Comparison of ENCODE assay signal across 15 cellular contexts in genomic region chr10:3876563-3876962, GRCh38.
A peak's percentile ranks its signal among the peaks of the same experiment; 100 is the strongest.
DNase-seq lines count a peak whose midpoint lies in the region; ATAC-seq and TF ChIP-seq lines count a peak whose summit lies in the region.
"Had no signal": no experiment of that assay in that cellular context is flagged by ENCODE, and none has a peak within 500 bp of the region (broad histone marks: within the 10 kb centered on the region; RNA-seq: fewer than 3 reads in every experiment).

No MANE protein-coding gene starts in this region.

- TF ChIP-seq EP300 in stomach (IDR thresholded peaks at IDR 0.05) = no peak

- CTCF ChIA-PET in activated naive CD4-positive, alpha-beta T cell treated with anti-CD3 and anti-CD28 coated beads for 36 hours (lab: Charles Lee) = interaction anchor here (0.6 to 0.9 kb wide), 5 partner anchors 16 to 71 kb away, joined by 3 to 4 read pairs (median 3); no protein-coding TSS in a partner anchor
- CTCF ChIA-PET in activated CD4-positive, alpha-beta memory T cell treated with anti-CD3 and anti-CD28 coated beads for 36 hours (lab: Charles Lee) = interaction anchor here (0.9 to 1.3 kb wide), 2 partner anchors 30 to 93 kb away, joined by 3 read pairs; no protein-coding TSS in a partner anchor

- H3K4me3 ChIP-seq in thyroid gland (replicated peaks in 1 of 3) = no peak overlapping the region
- H3K4me3 ChIP-seq in stomach = no peak overlapping the region
- H3K4me3 ChIP-seq: smooth muscle cell had no signal

- H3K4me1 Mint-ChIP-seq in activated naive CD4-positive, alpha-beta T cell treated with anti-CD3 and anti-CD28 coated beads for 36 hours (ENCODE audit: low read depth) = peaks cover 47% of the 10 kb centered on the region
- peaks cover 74% of the 10 kb centered on the region for H3K4me1 Mint-ChIP-seq in activated CD4-positive, alpha-beta memory T cell treated with anti-CD3 and anti-CD28 coated beads for 36 hours (ENCODE audit: low read depth)

- H3K27me3 Mint-ChIP-seq in activated naive CD4-positive, alpha-beta T cell treated with anti-CD3 and anti-CD28 coated beads for 36 hours (ENCODE audit: low read depth) = no peaks in the 10 kb centered on the region
- no peaks in the 10 kb centered on the region for H3K27me3 Mint-ChIP-seq in activated CD4-positive, alpha-beta memory T cell treated with anti-CD3 and anti-CD28 coated beads for 36 hours

- H3K27ac Mint-ChIP-seq in activated naive CD4-positive, alpha-beta T cell treated with anti-CD3 and anti-CD28 coated beads for 36 hours = peak overlapping the region; percentile 1
- peak overlapping the region; percentile 62 for H3K27ac Mint-ChIP-seq in activated CD4-positive, alpha-beta memory T cell treated with anti-CD3 and anti-CD28 coated beads for 36 hours

- TF ChIP-seq POLR2A in thyroid gland (IDR thresholded peaks at IDR 0.05) (no peak), stomach (IDR thresholded peaks at IDR 0.05) (no peak)

- H3K9me3 Mint-ChIP-seq in activated naive CD4-positive, alpha-beta T cell treated with anti-CD3 and anti-CD28 coated beads for 36 hours = no peaks in the 10 kb centered on the region
- H3K9me3 Mint-ChIP-seq in activated CD4-positive, alpha-beta memory T cell treated with anti-CD3 and anti-CD28 coated beads for 36 hours = no peaks in the 10 kb centered on the region

- TF ChIP-seq CTCF in thyroid gland (IDR thresholded peaks at IDR 0.05) (no peak), stomach (IDR thresholded peaks at IDR 0.05) (no peak)

- intact Hi-C loops in activated naive CD4-positive, alpha-beta T cell treated with anti-CD3 and anti-CD28 coated beads for 36 hours (cut with micrococcal nuclease) = no loop called here
- intact Hi-C loops in activated CD4-positive, alpha-beta memory T cell treated with anti-CD3 and anti-CD28 coated beads for 36 hours (cut with micrococcal nuclease) = loop anchor here (5.0 kb wide), 1 partner anchor 191 kb away; no protein-coding TSS in a partner anchor
- intact Hi-C loops in left colon (cut with DNase I, micrococcal nuclease) (no loop called here), thyroid gland (cut with DNase I) (no loop called here), stomach (cut with DNase I; ENCODE audit: low total_unique reads) (no loop called here)

- H3K27ac ChIP-seq in thyroid gland (peak overlapping the region in 2 of 3 donors; percentile 62 to 71), stomach (peak overlapping the region in 1 of 5 donors; percentile 74)

- WGBS in thyroid gland, 2 donors = 72 to 88% methylated on average over 7 of the region's 7 CpGs
- 75 to 81% (median 79%) methylated on average over 7 of the region's 7 CpGs for WGBS in stomach, 5 donors

- H3K4me1 ChIP-seq in thyroid gland = peaks cover 10 to 20% of the 10 kb centered on the region in 2 donors
- H3K4me1 ChIP-seq in stomach = peaks cover 0 to 37% (median 9%) of the 10 kb centered on the region in 4 donors

- POLR2A ChIA-PET in activated CD4-positive, alpha-beta memory T cell treated with anti-CD3 and anti-CD28 coated beads for 36 hours (lab: Charles Lee) = interaction anchor here (1.6 to 6.8 kb wide), 6 partner anchors 11 to 93 kb away, joined by 4 to 87 read pairs (median 30); partner anchors contain the start of gene KLF6

- H3K36me3 ChIP-seq in thyroid gland (no peaks in the 10 kb centered on the region), stomach (no peaks in the 10 kb centered on the region)
- H3K36me3 ChIP-seq: heart left ventricle had no signal

- H3K27me3 ChIP-seq in thyroid gland = no peaks in the 10 kb centered on the region
- H3K27me3 ChIP-seq in stomach = no peaks in the 10 kb centered on the region
- H3K27me3 ChIP-seq: heart left ventricle had no signal

- ATAC-seq in left colon = peak; percentile 49
- no peak for ATAC-seq in GM19397 (IDR thresholded peaks at IDR 0.05; ENCODE audit: unreplicated experiment)
- ATAC-seq: left cardiac atrium had no signal

- H3K4me3 Mint-ChIP-seq in activated naive CD4-positive, alpha-beta T cell treated with anti-CD3 and anti-CD28 coated beads for 36 hours = no peak overlapping the region
- H3K4me3 Mint-ChIP-seq in activated CD4-positive, alpha-beta memory T cell treated with anti-CD3 and anti-CD28 coated beads for 36 hours = no peak overlapping the region

- H3K9me3 ChIP-seq in thyroid gland (no peaks in the 10 kb centered on the region), stomach (no peaks in the 10 kb centered on the region)
- H3K9me3 ChIP-seq: heart left ventricle had no signal

- DNase-seq in activated naive CD4-positive, alpha-beta T cell treated with anti-CD3 and anti-CD28 coated beads for 36 hours = no peak
- DNase-seq in activated naive CD4-positive, alpha-beta T cell treated with anti-CD3 and anti-CD28 coated beads, Interleukin-2, amount 50 U/mL, for 16 hours = no peak
- no peak for DNase-seq in activated CD4-positive, alpha-beta memory T cell treated with anti-CD3 and anti-CD28 coated beads for 36 hours
- DNase-seq in left colon (no peak), thyroid gland (no peak), stomach (no peak), HCEC 1CT (no peak)
- DNase-seq: activated naive CD4-positive, alpha-beta T cell treated with Interleukin-2 at 50 U/mL for 16 hours; DMS79 treated with DMSO at 0.1 percent for 48 hours; heart left ventricle; left cardiac atrium; NCI-H1436; NCI-H510A treated with DMSO at 0.1 percent for 48 hours had no signal

- H3K36me3 Mint-ChIP-seq in activated naive CD4-positive, alpha-beta T cell treated with anti-CD3 and anti-CD28 coated beads for 36 hours (ENCODE audit: low read depth) = no peaks in the 10 kb centered on the region
- no peaks in the 10 kb centered on the region for H3K36me3 Mint-ChIP-seq in activated CD4-positive, alpha-beta memory T cell treated with anti-CD3 and anti-CD28 coated beads for 36 hours
